In genomic region chr20:34736106-34736505, GRCh38 we compare ENCODE assay signal across 21 cellular contexts. TPM values are rescaled to one million over a fixed set of nuclear protein-coding genes. Genes with fewer than 3 reads are reported as not detected.
DNase-seq lines count a peak whose midpoint lies in the region; ATAC-seq and TF ChIP-seq lines count a peak whose summit lies in the region.
"Had no signal": no experiment of that assay in that cellular context is flagged by ENCODE, and none has a peak within 500 bp of the region (broad histone marks: within the 10 kb centered on the region; RNA-seq: fewer than 3 reads in every experiment).

No MANE protein-coding gene starts in this region.

- H3K27ac Mint-ChIP-seq in progenitor cell of endocrine pancreas = peak overlapping the region; percentile 31
- H3K27ac Mint-ChIP-seq: CD4-positive, alpha-beta T cell had no signal

- no peak for TF ChIP-seq CTCF in heart right ventricle (IDR thresholded peaks at IDR 0.05)
- TF ChIP-seq CTCF in progenitor cell of endocrine pancreas (IDR thresholded peaks at IDR 0.05; ENCODE audit: unreplicated experiment) = no peak

- peak in 6 of 8 donors; percentile 22 to 70 (median 66) for ATAC-seq in heart right ventricle
- ATAC-seq: GM12878 had no signal

- peaks cover 0 to 90% (median 23%) of the 10 kb centered on the region in 9 donors for H3K36me3 ChIP-seq in heart right ventricle

- intact Hi-C loops in heart right ventricle (cut with DNase I) = no loop called here

- peak overlapping the region in 1 of 10 donors; percentile 44 for H3K27ac ChIP-seq in heart right ventricle
- H3K27ac ChIP-seq: PC-9 had no signal

- no peaks in the 10 kb centered on the region for H3K9me3 ChIP-seq in heart right ventricle
- H3K9me3 ChIP-seq: BE2C, HAP-1 had no signal

- in situ Hi-C loops in G401 (cut with HindIII; ENCODE audit: low sequenced_read_pairs) = no loop called here

- H3K4me1 ChIP-seq in heart right ventricle = peaks cover 0 to 22% (median 7%) of the 10 kb centered on the region in 9 donors
- H3K4me1 ChIP-seq: BE2C, HAP-1 had no signal

- H3K27me3 ChIP-seq in heart right ventricle = no peaks in the 10 kb centered on the region
- H3K27me3 ChIP-seq: BE2C had no signal

- WGBS in heart right ventricle, 2 donors = 44 to 54% methylated on average over 4 of the region's 4 CpGs

- no peak overlapping the region for H3K4me3 Mint-ChIP-seq in progenitor cell of endocrine pancreas (ENCODE audit: low read depth)
- H3K4me3 Mint-ChIP-seq: CD4-positive, alpha-beta T cell had no signal

- H3K36me3 Mint-ChIP-seq in progenitor cell of endocrine pancreas (ENCODE audit: insufficient read depth) = peaks cover 36% of the 10 kb centered on the region

- DNase-seq in G401 (ENCODE audit: low spot score) (peak; percentile 88), NCI-H446 treated with DMSO at 0.1 percent for 48 hours (lab: John Stamatoyannopoulos, UW) (peak; percentile 52), heart right ventricle (peak in 1 of 2 donors; percentile 14), progenitor cell of endocrine pancreas (ENCODE audit: low spot score, unreplicated experiment) (no peak), NOMO-1 treated with DMSO at 0.1 percent for 48 hours (lab: John Stamatoyannopoulos, UW; ENCODE audit: unreplicated experiment) (no peak), LoVo (ENCODE audit: low spot score) (no peak), middle frontal gyrus (ENCODE audit: extremely low spot score, low spot score) (no peak)
- DNase-seq: ACHN; BE2C; Calu3; CD4-positive, alpha-beta T cell; DND-41; GDM1; MV-4-11; NCI-H1417; NCI-H2029; NCI-H510A treated with DMSO at 0.1 percent for 48 hours; NCI-H82; PC-9 had no signal

- H3K27me3 Mint-ChIP-seq in progenitor cell of endocrine pancreas = no peaks in the 10 kb centered on the region
- H3K27me3 Mint-ChIP-seq: CD4-positive, alpha-beta T cell had no signal

- H3K4me1 Mint-ChIP-seq in progenitor cell of endocrine pancreas (ENCODE audit: low read depth) = no peaks in the 10 kb centered on the region

- no peak overlapping the region for H3K4me3 ChIP-seq in heart right ventricle
- H3K4me3 ChIP-seq: GM12878, HAP-1, PC-9 had no signal

- H3K9me3 Mint-ChIP-seq in progenitor cell of endocrine pancreas (ENCODE audit: low read depth) = no peaks in the 10 kb centered on the region
- H3K9me3 Mint-ChIP-seq: CD4-positive, alpha-beta T cell had no signal

RNA-seq across cellular contexts. Expression of gene TP53INP2, which starts 32.0 kb away (rescaled TPM):
- 3.6 and 4.6 TPM in 2 replicates for total RNA-seq in G401 (2014; rRNA removed; shearing (Covaris generic))
- total RNA-seq in heart right ventricle (100 to 1,000 TPM in 8 of 10 donors, 10 to 100 TPM in 2; 73.4 to 174 (median 136) TPM), progenitor cell of endocrine pancreas (31.5 and 33.0 TPM in 2 replicates)
- 10 to 100 TPM; 31.7 to 48.8 TPM for polyA plus RNA-seq in heart right ventricle

RNA-seq across cellular contexts. Expression of gene PIGU, which starts 59.2 kb away (rescaled TPM):
- 11.8 and 15.8 TPM in 2 replicates for total RNA-seq in G401 (2014; rRNA removed; shearing (Covaris generic))
- 10 to 100 TPM; 11.0 to 20.4 (median 14.1) TPM for total RNA-seq in heart right ventricle
- polyA plus RNA-seq in heart right ventricle = 10 to 100 TPM; 18.6 to 23.8 TPM
- total RNA-seq in progenitor cell of endocrine pancreas = 44.3 and 45.8 TPM in 2 replicates

Comparison
In these comparisons a context has a peak if more than half of its experiments do, and no peak if none do; other contexts are left out.
1. DNase-seq: peak in G401 (single experiment) and NCI-H446 treated with DMSO at 0.1 percent for 48 hours (single experiment); none in progenitor cell of endocrine pancreas (single experiment), NOMO-1 treated with DMSO at 0.1 percent for 48 hours (single experiment), LoVo (single experiment) and middle frontal gyrus (single experiment).